ENCODE assay signal across 8 cellular contexts in the genomic region with DNA sequence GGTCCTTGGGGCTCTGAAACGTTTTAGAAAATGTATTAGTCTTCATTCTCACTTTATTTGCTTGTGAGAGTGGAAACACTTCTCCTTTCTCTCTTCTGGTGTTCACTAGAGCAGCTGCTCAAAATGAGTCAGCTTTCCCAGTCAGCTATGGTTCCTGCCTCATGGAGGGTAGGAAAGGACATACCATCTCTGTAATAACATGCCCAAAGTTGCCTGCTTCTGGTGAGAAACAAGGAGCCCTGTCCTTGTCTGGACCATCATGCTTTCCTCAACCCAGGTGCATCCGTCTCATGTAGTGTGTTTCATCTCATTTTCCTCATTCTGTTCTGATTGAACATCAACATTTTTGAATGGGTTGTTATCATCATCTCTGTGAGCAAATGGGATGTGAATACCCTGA. TPM values are rescaled to one million over a fixed set of nuclear protein-coding genes. Genes with fewer than 3 reads are reported as not detected.
DNase-seq lines count a peak whose midpoint lies in the region; ATAC-seq, FAIRE-seq and TF ChIP-seq lines count a peak whose summit lies in the region.

No MANE protein-coding gene starts in this region.

- intact Hi-C loops in CD14-positive monocyte (cut with micrococcal nuclease) = no loop called here

- no peak overlapping the region for H3K4me3 Mint-ChIP-seq in CD14-positive monocyte

- H3K4me1 Mint-ChIP-seq in CD14-positive monocyte = no peaks in the 10 kb centered on the region

- H3K36me3 Mint-ChIP-seq in CD14-positive monocyte = no peaks in the 10 kb centered on the region

- peaks cover 0 to 12% (median 4%) of the 10 kb centered on the region in 7 donors for H3K9me3 Mint-ChIP-seq in CD14-positive monocyte

- TF ChIP-seq CTCF in CD14-positive monocyte (IDR thresholded peaks at IDR 0.05) = no peak

- ATAC-seq in GM21515 (IDR thresholded peaks at IDR 0.05; ENCODE audit: unreplicated experiment) (peak; percentile 77), HG03571 (IDR thresholded peaks at IDR 0.05; ENCODE audit: unreplicated experiment) (peak; percentile 81)

- no peak for FAIRE-seq in HTR-8/SVneo (lab: Jason Lieb, UNC)

- peak overlapping the region; percentile 93 for H3K27ac ChIP-seq in epithelial cell of prostate

- peak; percentile 29 for DNase-seq in DMS53 treated with DMSO at 0.1 percent for 48 hours (lab: John Stamatoyannopoulos, UW; ENCODE audit: unreplicated experiment)
- peak; percentile 94 for DNase-seq in epithelial cell of prostate (ENCODE audit: low read depth, low spot score)
- DNase-seq in HTR-8/SVneo (ENCODE audit: insufficient read length, low spot score) = no peak
- no peak for DNase-seq in DMS153 treated with DMSO at 0.1 percent for 48 hours (lab: John Stamatoyannopoulos, UW; ENCODE audit: unreplicated experiment)
- no peak for DNase-seq in NCI-H1436 treated with DMSO at 0.1 percent for 48 hours (lab: John Stamatoyannopoulos, UW)
- no peak for DNase-seq in CD14-positive monocyte (ENCODE audit: low spot score)

- H3K27ac Mint-ChIP-seq in CD14-positive monocyte = no peak overlapping the region

- H3K27me3 Mint-ChIP-seq in CD14-positive monocyte (ENCODE audit: low read depth in 3 of 3) = peaks cover 0 to 1% (median 0%) of the 10 kb centered on the region in 3 donors

RNA-seq across cellular contexts. Expression of gene TINAG, which starts 17.1 kb away (rescaled TPM):
- not detected for polyA plus RNA-seq in CD14-positive monocyte

Comparison
In these comparisons a context has a peak if more than half of its experiments do, and no peak if none do; other contexts are left out.
1. DNase-seq: peak in DMS53 treated with DMSO at 0.1 percent for 48 hours (single experiment) and epithelial cell of prostate (single experiment); none in HTR-8/SVneo (single experiment), DMS153 treated with DMSO at 0.1 percent for 48 hours (single experiment), NCI-H1436 treated with DMSO at 0.1 percent for 48 hours (single experiment) and CD14-positive monocyte (single experiment).